In the genomic region with DNA sequence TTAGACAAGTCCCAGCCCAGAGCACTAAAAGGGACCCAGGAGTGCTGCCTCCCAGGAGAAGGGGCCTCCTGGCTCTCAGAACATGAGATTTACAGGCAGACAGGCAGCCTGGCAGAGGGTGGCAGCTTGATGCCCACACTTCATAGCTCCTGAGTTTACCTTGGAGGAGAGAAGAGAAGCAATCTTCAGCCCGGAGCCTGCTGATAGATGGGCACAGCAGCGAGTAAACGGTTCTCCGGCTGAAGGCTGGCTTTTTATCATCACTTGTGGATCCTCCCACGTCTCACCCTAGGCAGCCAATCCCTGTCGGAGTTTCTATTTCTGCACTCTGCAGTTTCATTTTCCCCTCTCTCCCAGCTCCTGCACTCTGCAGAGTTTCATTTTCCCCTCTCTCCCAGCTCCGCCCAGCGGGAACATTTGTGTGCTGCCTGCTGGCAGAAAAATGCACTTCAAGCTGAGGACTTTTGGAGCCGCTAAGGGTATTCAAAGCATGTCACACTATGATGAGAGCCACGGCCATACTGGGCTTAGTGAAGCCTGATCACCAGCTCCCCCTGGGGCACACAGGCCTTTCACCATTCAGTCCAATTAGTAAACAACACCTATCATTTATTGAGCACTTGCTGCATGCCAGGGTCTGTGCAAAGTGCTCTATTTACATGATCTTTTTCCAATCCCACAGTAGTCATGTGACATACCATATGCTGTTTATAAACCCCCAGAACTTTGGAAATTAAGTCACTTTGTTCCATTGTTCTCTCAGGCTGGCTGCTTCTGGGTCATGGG, we compare ENCODE assay signal across 8 cellular contexts. TPM values are rescaled to one million over a fixed set of nuclear protein-coding genes. Genes with fewer than 3 reads are reported as not detected.
A peak's percentile ranks its signal among the peaks of the same experiment; 100 is the strongest.
DNase-seq lines count a peak whose midpoint lies in the region; ATAC-seq and TF ChIP-seq lines count a peak whose summit lies in the region.

A gene with protein sequence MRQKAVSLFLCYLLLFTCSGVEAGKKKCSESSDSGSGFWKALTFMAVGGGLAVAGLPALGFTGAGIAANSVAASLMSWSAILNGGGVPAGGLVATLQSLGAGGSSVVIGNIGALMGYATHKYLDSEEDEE (minus strand): TSS at position 229 of the 786 bp plus-strand sequence. CDS start 2,878 bp downstream, outside the sequence.

- H3K4me1 ChIP-seq in adrenal gland (replicated peaks in 1 of 2): peaks cover 9 to 33% of the 10 kb centered on the region in 2 donors

- ATAC-seq in HG02588 (IDR thresholded peaks at IDR 0.05; ENCODE audit: unreplicated experiment): peak; percentile 78

- TF ChIP-seq CTCF in adrenal gland (IDR thresholded peaks at IDR 0.05): peak; percentile 10 to 78 (median 60)

- H3K4me3 ChIP-seq in adrenal gland: peak within 1 kb of the TSS in 3 of 4 donors; percentile 19 to 62 (median 61)

- no peaks in the 10 kb centered on the region for H3K9me3 ChIP-seq in adrenal gland (replicated peaks in 1 of 3)

- 0 to 1% (median 0%) methylated on average over 10 of the region's 10 CpGs for WGBS in adrenal gland, 4 donors

- no peaks in the 10 kb centered on the region for H3K27me3 ChIP-seq in adrenal gland

- intact Hi-C loops in adrenal gland (cut with DNase I): loop anchor here (5.0 to 10.0 kb wide), 2 partner anchors 50 to 153 kb away; no protein-coding TSS in a partner anchor
- intact Hi-C loops in cardiac septum (cut with DNase I): loop anchor here (1.0 to 5.0 kb wide), 2 partner anchors 53 to 100 kb away; a partner anchor contains a TSS
- intact Hi-C loops in posterior cingulate gyrus (cut with DNase I): no loop called here

- peak; percentile 91 for TF ChIP-seq POLR2A in GM10847 (IDR thresholded peaks at IDR 0.05; ENCODE audit: extremely low read depth, insufficient read length)
- TF ChIP-seq POLR2A in adrenal gland (IDR thresholded peaks at IDR 0.05): peak; percentile 51 to 67

- no peaks in the 10 kb centered on the region for H3K36me3 ChIP-seq in adrenal gland (replicated peaks in 1 of 2)

- peak within 1 kb of the TSS; percentile 39 to 86 (median 75) for H3K27ac ChIP-seq in adrenal gland

- DNase-seq in NCI-H1417 (lab: John Stamatoyannopoulos, UW) (peak; percentile 91 to 97 (median 96)), T follicular helper cell (ENCODE audit: low read depth) (peak; percentile 67), adrenal gland (peak; percentile 85 to 96 (median 92)), cardiac septum (ENCODE audit: low spot score) (peak; percentile 94), posterior cingulate gyrus (peak; percentile 77 to 97 (median 88)), ureter (ENCODE audit: low spot score) (peak; percentile 89)

RNA-seq across cellular contexts. Expression of the gene that starts here (rescaled TPM):
- total RNA-seq in adrenal gland (100 to 1,000 TPM in 5 of 8 donors, 10 to 100 TPM in 3; 67.6 to 379 (median 175) TPM), cardiac septum (32.4 TPM), ureter (14.3 TPM)
- polyA plus RNA-seq in adrenal gland: 100 to 1,000 TPM; 213 to 611 (median 223) TPM

Comparison
In these comparisons a context has a peak if more than half of its experiments do, and no peak if none do; other contexts are left out.
1. Peak in every context shown above with its lines: DNase-seq, ATAC-seq, H3K4me3 ChIP-seq and H3K27ac ChIP-seq.